Comparison of ENCODE assay signal across 17 cellular contexts in the genomic region with DNA sequence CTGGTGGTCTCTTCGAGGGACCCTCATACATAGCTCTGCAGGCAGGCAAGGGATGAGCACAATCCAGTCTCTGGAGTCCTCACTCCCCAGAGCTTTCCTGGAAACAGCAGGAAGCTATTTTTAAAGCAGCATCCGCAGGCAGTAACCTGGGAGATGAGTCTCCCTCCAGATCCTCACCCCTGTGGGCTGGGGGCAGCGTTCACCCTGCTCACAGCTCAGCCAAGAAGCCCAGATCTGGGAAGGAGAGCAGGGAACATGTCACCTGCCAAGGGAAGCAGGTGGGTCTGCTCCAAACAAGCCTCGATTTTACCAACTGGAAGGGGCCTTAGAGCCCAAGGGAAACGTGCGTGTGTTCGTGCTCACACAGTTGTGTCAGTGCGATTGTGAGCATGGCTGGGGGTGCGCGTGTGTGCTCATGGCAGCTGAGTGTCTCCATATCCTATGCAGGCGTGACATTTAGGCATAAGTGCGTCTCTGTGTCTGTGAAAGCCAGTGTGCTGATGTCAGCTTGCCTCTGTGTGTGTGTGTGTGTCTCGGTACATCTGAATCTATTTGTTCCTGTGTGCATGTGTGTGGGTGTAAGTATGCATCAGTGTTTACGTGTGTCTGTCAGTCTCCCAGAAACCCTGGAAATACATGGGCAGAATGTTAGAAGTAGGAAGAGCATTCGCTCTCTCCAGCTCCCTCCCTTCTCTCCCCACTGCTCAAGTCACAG. TPM values are rescaled to one million over a fixed set of nuclear protein-coding genes. Genes with fewer than 3 reads are reported as not detected.
DNase-seq lines count a peak whose midpoint lies in the region; ATAC-seq and TF ChIP-seq lines count a peak whose summit lies in the region.
"Had no signal": no experiment of that assay in that cellular context is flagged by ENCODE, and none has a peak within 500 bp of the region (broad histone marks: within the 10 kb centered on the region; RNA-seq: fewer than 3 reads in every experiment).

No MANE protein-coding gene starts in this region.

- in situ Hi-C loops in GM13977 (cut with MboI; ENCODE audit: low pct_unique_long_range_greater_than_20kb, low sequenced_read_pairs, unreplicated experiment) = no loop called here

- H4K20me1 ChIP-seq in neural progenitor cell (ENCODE audit: low read depth) = no peaks in the 10 kb centered on the region

- H3K4me2 ChIP-seq in neural progenitor cell = no peak overlapping the region

- DNase-seq in caudate nucleus (lab: John Stamatoyannopoulos, UW) = peak in 22 of 61 donors; percentile 14 to 77 (median 40)
- no peak for DNase-seq in neural progenitor cell (ENCODE audit: low spot score)
- no peak for DNase-seq in GM13977 (ENCODE audit: low spot score)
- no peak for DNase-seq in activated CD4-positive, alpha-beta T cell treated with anti-CD3 and anti-CD28 coated beads for 48 hours
- no peak for DNase-seq in activated CD4-positive, alpha-beta T cell treated with anti-CD3 and anti-CD28 coated beads for 36 hours
- DNase-seq: BE2C; CD8-positive, alpha-beta T cell; HCEC 1CT; NCI-H1436; NCI-H2081; NCI-H510A; NCI-H774; PC-3 had no signal

- CTCF ChIA-PET in HEK293 (lab: Yijun Ruan, JAX) = interaction anchor here (1.4 kb wide), 1 partner anchor 101 kb away, joined by 6 read pairs; no protein-coding TSS in a partner anchor
- CTCF ChIA-PET in activated CD4-positive, alpha-beta T cell treated with anti-CD3 and anti-CD28 coated beads for 36 hours (lab: Charles Lee) = interaction anchor here (0.8 kb wide), 1 partner anchor 16 kb away, joined by 3 read pairs; no protein-coding TSS in a partner anchor

- intact Hi-C loops in activated CD4-positive, alpha-beta T cell treated with anti-CD3 and anti-CD28 coated beads for 36 hours (cut with DNase I, micrococcal nuclease) = no loop called here

- no peaks in the 10 kb centered on the region for H3K79me2 ChIP-seq in neural progenitor cell (ENCODE audit: low read depth)

- H3K27me3 Mint-ChIP-seq in neural progenitor cell (ENCODE audit: insufficient read depth, low read depth) = peaks cover 5% of the 10 kb centered on the region
- peaks cover 1% of the 10 kb centered on the region for H3K27me3 Mint-ChIP-seq in activated CD4-positive, alpha-beta T cell treated with anti-CD3 and anti-CD28 coated beads for 36 hours

- no peak overlapping the region for H3K27ac ChIP-seq in HEK293 (ENCODE audit: extremely low read depth, low read depth, low read length)
- peak overlapping the region; percentile 72 for H3K27ac ChIP-seq in caudate nucleus (ENCODE audit: low read depth, low read length)
- no peak overlapping the region for H3K27ac ChIP-seq in neural progenitor cell
- H3K27ac ChIP-seq: RWPE1, SK-N-MC had no signal

- H3K9ac ChIP-seq in neural progenitor cell = no peak overlapping the region

- H3K9me3 Mint-ChIP-seq in neural progenitor cell = peaks cover 4% of the 10 kb centered on the region
- no peaks in the 10 kb centered on the region for H3K9me3 Mint-ChIP-seq in activated CD4-positive, alpha-beta T cell treated with anti-CD3 and anti-CD28 coated beads for 36 hours (ENCODE audit: low read depth)
- H3K9me3 Mint-ChIP-seq: CD8-positive, alpha-beta T cell had no signal

- H2AFZ ChIP-seq in neural progenitor cell (replicated peaks) = no peak overlapping the region

- H3K36me3 ChIP-seq in HEK293 (ENCODE audit: control insufficient read depth in 2 of 2, insufficient read depth in 1 of 2, low read length in 2 of 2) (no peaks in the 10 kb centered on the region), neural progenitor cell (no peaks in the 10 kb centered on the region)

- peak overlapping the region; percentile 77 for H3K27ac Mint-ChIP-seq in neural progenitor cell
- H3K27ac Mint-ChIP-seq in activated CD4-positive, alpha-beta T cell treated with anti-CD3 and anti-CD28 coated beads for 36 hours = no peak overlapping the region
- H3K27ac Mint-ChIP-seq: CD8-positive, alpha-beta T cell had no signal

- ATAC-seq in HG03520 (IDR thresholded peaks at IDR 0.05; ENCODE audit: unreplicated experiment) = no peak
- ATAC-seq in activated CD4-positive, alpha-beta T cell treated with anti-CD3 and anti-CD28 coated beads for 36 hours = no peak
- ATAC-seq: CD8-positive, alpha-beta T cell; PC-3 had no signal

- no peaks in the 10 kb centered on the region for H3F3A ChIP-seq in neural progenitor cell (ENCODE audit: low read depth)

- H3K4me1 ChIP-seq in HEK293 (ENCODE audit: control insufficient read depth, insufficient read depth, low read length) = no peaks in the 10 kb centered on the region
- H3K4me1 ChIP-seq in neural progenitor cell = peaks cover 6% of the 10 kb centered on the region
- H3K4me1 ChIP-seq: BE2C had no signal

- H3K4me3 Mint-ChIP-seq in neural progenitor cell = no peak overlapping the region
- no peak overlapping the region for H3K4me3 Mint-ChIP-seq in activated CD4-positive, alpha-beta T cell treated with anti-CD3 and anti-CD28 coated beads for 36 hours
- H3K4me3 Mint-ChIP-seq: CD8-positive, alpha-beta T cell had no signal

- POLR2A ChIA-PET in HEK293 (lab: Yijun Ruan, JAX) = no interaction called here
- POLR2A ChIA-PET in activated CD4-positive, alpha-beta T cell treated with anti-CD3 and anti-CD28 coated beads for 36 hours (lab: Charles Lee) = no interaction called here

- no peaks in the 10 kb centered on the region for H3K27me3 ChIP-seq in neural progenitor cell
- H3K27me3 ChIP-seq: BE2C had no signal

- H3K36me3 Mint-ChIP-seq in neural progenitor cell = no peaks in the 10 kb centered on the region
- H3K36me3 Mint-ChIP-seq in activated CD4-positive, alpha-beta T cell treated with anti-CD3 and anti-CD28 coated beads for 36 hours (ENCODE audit: low read depth) = no peaks in the 10 kb centered on the region
- H3K36me3 Mint-ChIP-seq: CD8-positive, alpha-beta T cell had no signal

- H3K9me3 ChIP-seq in HEK293 (ENCODE audit: control insufficient read depth, insufficient read depth, low read depth, low read length) = no peaks in the 10 kb centered on the region
- no peaks in the 10 kb centered on the region for H3K9me3 ChIP-seq in neural progenitor cell (ENCODE audit: low read depth)
- H3K9me3 ChIP-seq: BE2C had no signal

- H3K4me3 ChIP-seq in HEK293 (ENCODE audit: low read depth, low read length) (no peak overlapping the region), neural progenitor cell (no peak overlapping the region)
- H3K4me3 ChIP-seq: SK-N-MC had no signal

- H3K4me1 Mint-ChIP-seq in neural progenitor cell = peaks cover 40% of the 10 kb centered on the region
- no peaks in the 10 kb centered on the region for H3K4me1 Mint-ChIP-seq in activated CD4-positive, alpha-beta T cell treated with anti-CD3 and anti-CD28 coated beads for 36 hours

- TF ChIP-seq CTCF in HEK293 (tag by site-specific recombination; IDR thresholded peaks at IDR 0.05) = no peak
- no peak for TF ChIP-seq CTCF in neural progenitor cell (IDR thresholded peaks at IDR 0.05)
- TF ChIP-seq CTCF in GM13977 (IDR thresholded peaks at IDR 0.05; ENCODE audit: extremely low read depth, insufficient read depth, missing control alignments) = no peak

TF ChIP-seq in HEK293, 187 proteins besides CTCF, POLR2A, EP300 and RAD21:
- TF ChIP-seq ZSCAN23 (tag by site-specific recombination; IDR thresholded peaks at IDR 0.05) (no peak), ZFHX2 (tag by site-specific recombination; conservative IDR thresholded peaks at IDR 0.05) (peak; percentile 59), YY2 (tag by site-specific recombination; IDR thresholded peaks at IDR 0.05) (no peak), ZNF433 (tag by site-specific recombination; IDR thresholded peaks at IDR 0.05; ENCODE audit: low read depth) (no peak)

RNA-seq across cellular contexts. Expression of gene CPLX2, which starts 40.6 kb away (rescaled TPM):
- 0.06 TPM in 1 of 2 replicates, not detected in the other for total RNA-seq in neural progenitor cell (ENCODE audit: low replicate concordance)
- total RNA-seq in activated CD4-positive, alpha-beta T cell treated with anti-CD3 and anti-CD28 coated beads for 36 hours = not detected
- total RNA-seq: CD8-positive, alpha-beta T cell had no signal
